1 cellular context compared by ENCODE assay signal in the genomic region with DNA sequence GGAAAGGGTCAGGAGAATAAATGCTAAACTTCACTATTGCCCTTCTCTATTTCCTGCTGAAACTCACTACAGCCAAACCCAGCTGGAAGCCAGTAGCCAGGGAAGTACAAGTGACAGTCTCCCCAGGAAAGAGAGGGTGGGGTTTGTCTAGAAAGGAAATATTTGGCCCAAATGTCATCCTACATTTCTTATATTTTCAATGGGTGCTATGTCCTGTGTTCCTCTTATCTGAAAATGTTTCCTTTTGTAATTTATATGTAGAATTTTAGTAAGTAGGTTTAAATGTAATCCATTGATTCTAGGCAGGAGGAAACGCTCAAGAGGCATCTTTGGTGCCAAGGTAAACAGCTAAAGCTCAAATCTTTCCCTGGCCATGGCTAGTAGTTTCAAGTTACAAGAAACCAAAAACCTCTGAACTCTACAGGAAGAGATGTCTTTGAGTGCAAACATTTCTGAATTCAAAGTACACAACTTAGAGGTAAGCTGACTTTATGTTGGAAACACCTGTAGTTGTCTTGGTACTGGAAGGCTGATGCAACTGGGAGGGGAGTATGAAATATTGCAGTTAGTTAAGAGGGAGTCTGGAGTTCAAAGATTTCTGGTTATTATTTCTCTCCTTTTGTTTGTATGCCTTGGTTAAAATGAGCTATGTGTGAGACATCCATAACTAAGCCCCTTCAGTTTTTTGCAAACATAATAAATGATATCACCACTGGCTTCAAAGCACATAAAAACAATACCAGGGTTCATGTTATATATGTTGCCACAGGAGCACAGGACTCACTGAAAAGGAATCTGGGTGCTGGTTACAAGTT.
TF ChIP-seq lines count a peak whose summit lies in the region.

No MANE protein-coding gene starts in this region.

TF ChIP-seq in A549, 52 proteins besides CTCF, POLR2A, EP300 and RAD21 (continued from another document):
- TF ChIP-seq, protein P1, sequence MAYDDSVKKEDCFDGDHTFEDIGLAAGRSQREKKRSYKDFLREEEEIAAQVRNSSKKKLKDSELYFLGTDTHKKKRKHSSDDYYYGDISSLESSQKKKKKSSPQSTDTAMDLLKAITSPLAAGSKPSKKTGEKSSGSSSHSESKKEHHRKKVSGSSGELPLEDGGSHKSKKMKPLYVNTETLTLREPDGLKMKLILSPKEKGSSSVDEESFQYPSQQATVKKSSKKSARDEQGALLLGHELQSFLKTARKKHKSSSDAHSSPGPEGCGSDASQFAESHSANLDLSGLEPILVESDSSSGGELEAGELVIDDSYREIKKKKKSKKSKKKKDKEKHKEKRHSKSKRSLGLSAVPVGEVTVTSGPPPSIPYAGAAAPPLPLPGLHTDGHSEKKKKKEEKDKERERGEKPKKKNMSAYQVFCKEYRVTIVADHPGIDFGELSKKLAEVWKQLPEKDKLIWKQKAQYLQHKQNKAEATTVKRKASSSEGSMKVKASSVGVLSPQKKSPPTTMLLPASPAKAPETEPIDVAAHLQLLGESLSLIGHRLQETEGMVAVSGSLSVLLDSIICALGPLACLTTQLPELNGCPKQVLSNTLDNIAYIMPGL (CRISPR knock-in tag; IDR thresholded peaks at IDR 0.05; ENCODE audit: borderline replicate concordance): no peak
- TF ChIP-seq, protein P2, sequence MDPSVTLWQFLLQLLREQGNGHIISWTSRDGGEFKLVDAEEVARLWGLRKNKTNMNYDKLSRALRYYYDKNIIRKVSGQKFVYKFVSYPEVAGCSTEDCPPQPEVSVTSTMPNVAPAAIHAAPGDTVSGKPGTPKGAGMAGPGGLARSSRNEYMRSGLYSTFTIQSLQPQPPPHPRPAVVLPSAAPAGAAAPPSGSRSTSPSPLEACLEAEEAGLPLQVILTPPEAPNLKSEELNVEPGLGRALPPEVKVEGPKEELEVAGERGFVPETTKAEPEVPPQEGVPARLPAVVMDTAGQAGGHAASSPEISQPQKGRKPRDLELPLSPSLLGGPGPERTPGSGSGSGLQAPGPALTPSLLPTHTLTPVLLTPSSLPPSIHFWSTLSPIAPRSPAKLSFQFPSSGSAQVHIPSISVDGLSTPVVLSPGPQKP (IDR thresholded peaks at IDR 0.05; ENCODE audit: low read depth, low read length): no peak
- no peak for TF ChIP-seq FOXS1 (CRISPR knock-in tag; IDR thresholded peaks at IDR 0.05)
- no peak for TF ChIP-seq KDM1A (IDR thresholded peaks at IDR 0.05; ENCODE audit: low read depth)
- TF ChIP-seq TFCP2L1 (CRISPR knock-in tag; IDR thresholded peaks at IDR 0.05): no peak
- TF ChIP-seq, protein P3, sequence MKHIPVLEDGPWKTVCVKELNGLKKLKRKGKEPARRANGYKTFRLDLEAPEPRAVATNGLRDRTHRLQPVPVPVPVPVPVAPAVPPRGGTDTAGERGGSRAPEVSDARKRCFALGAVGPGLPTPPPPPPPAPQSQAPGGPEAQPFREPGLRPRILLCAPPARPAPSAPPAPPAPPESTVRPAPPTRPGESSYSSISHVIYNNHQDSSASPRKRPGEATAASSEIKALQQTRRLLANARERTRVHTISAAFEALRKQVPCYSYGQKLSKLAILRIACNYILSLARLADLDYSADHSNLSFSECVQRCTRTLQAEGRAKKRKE (CRISPR knock-in tag; IDR thresholded peaks at IDR 0.05; ENCODE audit: low read depth): no peak
- TF ChIP-seq RARB (CRISPR knock-in tag; IDR thresholded peaks at IDR 0.05): no peak
- TF ChIP-seq, protein P4, sequence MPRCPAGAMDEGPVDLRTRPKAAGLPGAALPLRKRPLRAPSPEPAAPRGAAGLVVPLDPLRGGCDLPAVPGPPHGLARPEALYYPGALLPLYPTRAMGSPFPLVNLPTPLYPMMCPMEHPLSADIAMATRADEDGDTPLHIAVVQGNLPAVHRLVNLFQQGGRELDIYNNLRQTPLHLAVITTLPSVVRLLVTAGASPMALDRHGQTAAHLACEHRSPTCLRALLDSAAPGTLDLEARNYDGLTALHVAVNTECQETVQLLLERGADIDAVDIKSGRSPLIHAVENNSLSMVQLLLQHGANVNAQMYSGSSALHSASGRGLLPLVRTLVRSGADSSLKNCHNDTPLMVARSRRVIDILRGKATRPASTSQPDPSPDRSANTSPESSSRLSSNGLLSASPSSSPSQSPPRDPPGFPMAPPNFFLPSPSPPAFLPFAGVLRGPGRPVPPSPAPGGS (IDR thresholded peaks at IDR 0.05): no peak
